2 cellular contexts compared by ENCODE assay signal in the genomic region with DNA sequence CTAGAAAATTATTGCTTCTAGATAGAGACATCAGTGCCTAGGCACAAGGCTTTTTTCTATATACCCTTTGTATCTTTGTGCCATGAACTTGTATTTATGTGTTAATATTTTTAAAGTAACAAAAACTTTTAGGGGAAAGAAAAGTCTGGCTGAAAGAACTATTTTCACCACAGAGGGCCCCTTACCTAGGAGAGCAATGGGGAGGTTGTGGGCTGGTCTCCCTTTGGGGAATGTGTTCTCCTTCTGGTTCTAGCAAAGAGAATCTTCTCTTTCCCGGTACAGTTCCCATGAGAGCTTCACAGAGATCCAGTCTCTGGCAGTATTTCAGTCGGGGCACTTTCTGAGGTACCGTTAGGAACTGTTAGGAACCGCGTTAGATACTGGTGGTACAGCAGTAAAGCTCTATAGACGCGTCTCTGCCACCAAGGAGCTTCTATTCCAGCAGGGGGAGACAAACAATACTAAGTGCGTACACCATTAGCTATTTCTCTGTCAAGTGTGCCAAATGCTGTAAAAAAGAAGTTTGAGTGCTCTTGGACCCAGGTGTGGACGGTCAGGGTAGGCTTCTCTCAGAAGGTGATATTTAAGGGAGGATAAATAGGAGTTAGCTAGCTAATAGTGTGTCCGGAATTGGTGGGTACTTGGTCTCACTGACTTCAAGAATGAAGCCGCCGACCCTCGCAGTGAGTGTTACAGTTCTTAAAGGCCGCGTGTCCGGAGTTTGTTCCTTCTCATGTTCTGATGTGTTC.
TF ChIP-seq lines count a peak whose summit lies in the region.

No MANE protein-coding gene starts in this region.

TF ChIP-seq in HCT116, 20 proteins besides CTCF, POLR2A, EP300 and RAD21 (continued from another document):
- TF ChIP-seq, protein P1, sequence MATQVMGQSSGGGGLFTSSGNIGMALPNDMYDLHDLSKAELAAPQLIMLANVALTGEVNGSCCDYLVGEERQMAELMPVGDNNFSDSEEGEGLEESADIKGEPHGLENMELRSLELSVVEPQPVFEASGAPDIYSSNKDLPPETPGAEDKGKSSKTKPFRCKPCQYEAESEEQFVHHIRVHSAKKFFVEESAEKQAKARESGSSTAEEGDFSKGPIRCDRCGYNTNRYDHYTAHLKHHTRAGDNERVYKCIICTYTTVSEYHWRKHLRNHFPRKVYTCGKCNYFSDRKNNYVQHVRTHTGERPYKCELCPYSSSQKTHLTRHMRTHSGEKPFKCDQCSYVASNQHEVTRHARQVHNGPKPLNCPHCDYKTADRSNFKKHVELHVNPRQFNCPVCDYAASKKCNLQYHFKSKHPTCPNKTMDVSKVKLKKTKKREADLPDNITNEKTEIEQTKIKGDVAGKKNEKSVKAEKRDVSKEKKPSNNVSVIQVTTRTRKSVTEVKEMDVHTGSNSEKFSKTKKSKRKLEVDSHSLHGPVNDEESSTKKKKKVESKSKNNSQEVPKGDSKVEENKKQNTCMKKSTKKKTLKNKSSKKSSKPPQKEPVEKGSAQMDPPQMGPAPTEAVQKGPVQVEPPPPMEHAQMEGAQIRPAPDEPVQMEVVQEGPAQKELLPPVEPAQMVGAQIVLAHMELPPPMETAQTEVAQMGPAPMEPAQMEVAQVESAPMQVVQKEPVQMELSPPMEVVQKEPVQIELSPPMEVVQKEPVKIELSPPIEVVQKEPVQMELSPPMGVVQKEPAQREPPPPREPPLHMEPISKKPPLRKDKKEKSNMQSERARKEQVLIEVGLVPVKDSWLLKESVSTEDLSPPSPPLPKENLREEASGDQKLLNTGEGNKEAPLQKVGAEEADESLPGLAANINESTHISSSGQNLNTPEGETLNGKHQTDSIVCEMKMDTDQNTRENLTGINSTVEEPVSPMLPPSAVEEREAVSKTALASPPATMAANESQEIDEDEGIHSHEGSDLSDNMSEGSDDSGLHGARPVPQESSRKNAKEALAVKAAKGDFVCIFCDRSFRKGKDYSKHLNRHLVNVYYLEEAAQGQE (IDR thresholded peaks at IDR 0.05; ENCODE audit: low read depth): no peak
- TF ChIP-seq SP1 (IDR thresholded peaks at IDR 0.05; ENCODE audit: low read depth): no peak
- no peak for TF ChIP-seq ZBTB33 (IDR thresholded peaks at IDR 0.05; ENCODE audit: extremely low read depth, insufficient replicate concordance, low read length)
- no peak for TF ChIP-seq YY1 (IDR thresholded peaks at IDR 0.05; ENCODE audit: extremely low read depth, insufficient replicate concordance, low read depth, low read length)
- no peak for TF ChIP-seq ATF3 (IDR thresholded peaks at IDR 0.05)
- TF ChIP-seq ZFX (IDR thresholded peaks at IDR 0.05): no peak

TF ChIP-seq in neural cell, 6 proteins besides CTCF, POLR2A, EP300 and RAD21:
- TF ChIP-seq, protein P1 (IDR thresholded peaks at IDR 0.05; ENCODE audit: borderline replicate concordance): no peak
- no peak for TF ChIP-seq EZH2 (IDR thresholded peaks at IDR 0.05; ENCODE audit: borderline replicate concordance, insufficient read depth, low read length, poor library complexity, severe bottlenecking)
- peak; percentile 26 for TF ChIP-seq SMC3 (conservative IDR thresholded peaks at IDR 0.05; ENCODE audit: poor library complexity)
- TF ChIP-seq POLR2AphosphoS5 (IDR thresholded peaks at IDR 0.05): no peak
- no peak for TF ChIP-seq TAF1 (IDR thresholded peaks at IDR 0.05; ENCODE audit: low read depth)
- no peak for TF ChIP-seq MXI1 (conservative IDR thresholded peaks at IDR 0.05; ENCODE audit: poor library complexity, severe bottlenecking)
